In genomic region chr17:76149214-76149613, GRCh38 we compare ENCODE assay signal across 12 cellular contexts. TPM values are rescaled to one million over a fixed set of nuclear protein-coding genes. Genes with fewer than 3 reads are reported as not detected.
"Had no signal": no experiment of that assay in that cellular context is flagged by ENCODE, and none has a peak within 500 bp of the region (broad histone marks: within the 10 kb centered on the region; RNA-seq: fewer than 3 reads in every experiment).

No MANE protein-coding gene starts in this region.

- H3K36me3 Mint-ChIP-seq: stimulated activated memory B cell treated with anti-CD40 and anti-IgM and Interleukin-4, amounts not matched to agents 10 μg/mL and 1 μg/mL and 100 μg/mL, for 72 hours had no signal

- H3K4me3 Mint-ChIP-seq: activated CD8-positive, alpha-beta T cell treated with anti-CD3 and anti-CD28 coated beads for 36 hours; activated T-helper 1 cell treated with anti-CD3 and anti-CD28 coated beads, Interleukin-12 subunit alpha, Interleukin-12 subunit beta, Interleukin-2, Interleukin-4 antibody, amounts not matched to agents 30 ng/mL and 10 ng/mL and 1 ng/mL, durations not matched to agents 14 hours and 24 hours and 36 hours; stimulated activated memory B cell treated with anti-CD40 and anti-IgM and Interleukin-4, amounts not matched to agents 10 μg/mL and 1 μg/mL and 100 μg/mL, for 72 hours had no signal

- H3K36me3 ChIP-seq: transverse colon had no signal

- H3K27me3 ChIP-seq: dorsolateral prefrontal cortex, esophagus muscularis mucosa, transverse colon had no signal

- H3K27me3 Mint-ChIP-seq: activated CD8-positive, alpha-beta T cell treated with anti-CD3 and anti-CD28 coated beads for 36 hours; stimulated activated memory B cell treated with anti-CD40 and anti-IgM and Interleukin-4, amounts not matched to agents 10 μg/mL and 1 μg/mL and 100 μg/mL, for 72 hours had no signal

- H3K9me3 ChIP-seq: esophagus muscularis mucosa, transverse colon had no signal

- H3K27ac ChIP-seq: transverse colon, WERI-Rb-1 had no signal

- H3K27ac Mint-ChIP-seq: activated T-helper 1 cell treated with anti-CD3 and anti-CD28 coated beads, Interleukin-12 subunit alpha, Interleukin-12 subunit beta, Interleukin-2, Interleukin-4 antibody, amounts not matched to agents 30 ng/mL and 10 ng/mL and 1 ng/mL, durations not matched to agents 14 hours and 24 hours and 36 hours; stimulated activated memory B cell treated with anti-CD40 and anti-IgM and Interleukin-4, amounts not matched to agents 10 μg/mL and 1 μg/mL and 100 μg/mL, for 72 hours had no signal

- DNase-seq: activated CD4-positive, alpha-beta T cell treated with anti-CD3 and anti-CD28 coated beads for 4 hours; activated CD8-positive, alpha-beta T cell treated with anti-CD3 and anti-CD28 coated beads for 36 hours; foreskin fibroblast; glutamatergic neuron; substantia nigra; transverse colon; WERI-Rb-1 had no signal

- ATAC-seq: activated CD8-positive, alpha-beta T cell treated with anti-CD3 and anti-CD28 coated beads for 36 hours; stimulated activated memory B cell treated with anti-CD40 and anti-IgM and Interleukin-4, amounts not matched to agents 10 μg/mL and 1 μg/mL and 100 μg/mL, for 72 hours had no signal

- H3K9me3 Mint-ChIP-seq: activated CD8-positive, alpha-beta T cell treated with anti-CD3 and anti-CD28 coated beads for 36 hours; activated T-helper 1 cell treated with anti-CD3 and anti-CD28 coated beads, Interleukin-12 subunit alpha, Interleukin-12 subunit beta, Interleukin-2, Interleukin-4 antibody, amounts not matched to agents 30 ng/mL and 10 ng/mL and 1 ng/mL, durations not matched to agents 14 hours and 24 hours and 36 hours; stimulated activated memory B cell treated with anti-CD40 and anti-IgM and Interleukin-4, amounts not matched to agents 10 μg/mL and 1 μg/mL and 100 μg/mL, for 72 hours had no signal

- H3K4me3 ChIP-seq: dorsolateral prefrontal cortex, esophagus muscularis mucosa, lung, transverse colon had no signal

RNA-seq across cellular contexts. Expression of gene FOXJ1, which starts 8.2 kb away (rescaled TPM):
- total RNA-seq: activated T-helper 1 cell treated with anti-CD3 and anti-CD28 coated beads, Interleukin-12 subunit alpha, Interleukin-12 subunit beta, Interleukin-2, Interleukin-4 antibody, amounts not matched to agents 30 ng/mL and 10 ng/mL and 1 ng/mL, durations not matched to agents 14 hours and 24 hours and 36 hours had no signal
